17 cellular contexts compared by ENCODE assay signal in the genomic region with DNA sequence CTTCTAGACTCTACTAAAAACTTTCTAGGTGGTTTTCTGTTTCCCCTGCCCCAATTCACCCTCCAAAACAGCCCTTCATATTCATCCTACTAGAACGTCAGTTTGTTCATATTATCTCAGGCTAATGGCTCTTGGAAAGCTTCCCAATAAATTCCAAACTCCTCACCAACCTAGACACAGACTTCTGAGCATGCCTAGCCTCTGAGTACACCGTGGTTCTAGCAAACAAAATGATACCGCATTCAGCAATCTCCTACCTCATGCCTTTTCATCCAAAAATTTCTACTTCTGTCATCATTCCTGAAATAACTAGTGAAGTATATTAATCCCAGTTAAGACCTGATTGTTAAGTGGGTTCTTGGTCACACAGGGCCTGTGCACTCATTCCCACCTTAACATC. TPM values are rescaled to one million over a fixed set of nuclear protein-coding genes. Genes with fewer than 3 reads are reported as not detected.
DNase-seq lines count a peak whose midpoint lies in the region; ATAC-seq and TF ChIP-seq lines count a peak whose summit lies in the region.
"Had no signal": no experiment of that assay in that cellular context is flagged by ENCODE, and none has a peak within 500 bp of the region (broad histone marks: within the 10 kb centered on the region; RNA-seq: fewer than 3 reads in every experiment).

No MANE protein-coding gene starts in this region.

- H2AFZ ChIP-seq in fibroblast of lung (ENCODE audit: low read length): no peak overlapping the region
- H2AFZ ChIP-seq: parathyroid adenoma, PC-9 had no signal

- no peak overlapping the region for H3K27ac Mint-ChIP-seq in activated naive CD8-positive, alpha-beta T cell treated with anti-CD3 and anti-CD28 coated beads, Interleukin-2, amount 50 U/mL, for 24 hours
- H3K27ac Mint-ChIP-seq: effector memory CD8-positive, alpha-beta T cell; stimulated activated naive CD8-positive, alpha-beta T cell treated with anti-CD3 and anti-CD28 coated beads, Interleukin-15, Interleukin-2, amounts not matched to agents 100 ng/mL and 50 ng/mL, for 24 hours had no signal

- H3K4me3 ChIP-seq in fibroblast of lung (replicated peaks in 1 of 4; ENCODE audit: control extremely low read depth in 1 of 4, insufficient read depth in 1 of 4, low read depth in 3 of 4, low read length in 4 of 4): no peak overlapping the region
- no peak overlapping the region for H3K4me3 ChIP-seq in upper lobe of left lung
- H3K4me3 ChIP-seq: PC-9, vagina had no signal

- no peak overlapping the region for H3K4me2 ChIP-seq in fibroblast of lung (ENCODE audit: extremely low read depth, insufficient read depth, low read length)
- H3K4me2 ChIP-seq: PC-9 had no signal

- H3K27me3 ChIP-seq in fibroblast of lung (ENCODE audit: control insufficient read depth, insufficient read depth, low read length) (peaks cover 6% of the 10 kb centered on the region), upper lobe of left lung (no peaks in the 10 kb centered on the region)
- H3K27me3 ChIP-seq: vagina had no signal

- TF ChIP-seq EP300 in upper lobe of left lung (IDR thresholded peaks at IDR 0.05): no peak

- peaks cover 11% of the 10 kb centered on the region for H3K4me1 Mint-ChIP-seq in activated naive CD8-positive, alpha-beta T cell treated with anti-CD3 and anti-CD28 coated beads, Interleukin-2, amount 50 U/mL, for 24 hours

- H3K4me1 ChIP-seq in fibroblast of lung (ENCODE audit: control insufficient read depth, extremely low read depth, insufficient read depth, low read length) (no peaks in the 10 kb centered on the region), upper lobe of left lung (peaks cover 0 to 6% (median 2%) of the 10 kb centered on the region in 4 donors)
- H3K4me1 ChIP-seq: vagina had no signal

- no peak overlapping the region for H3K9ac ChIP-seq in fibroblast of lung (ENCODE audit: insufficient read depth, low read length)
- H3K9ac ChIP-seq: parathyroid adenoma had no signal

- no peak for ATAC-seq in upper lobe of left lung (ENCODE audit: low FRiP score in 2 of 2)
- no peak for ATAC-seq in activated naive CD8-positive, alpha-beta T cell treated with anti-CD3 and anti-CD28 coated beads, Interleukin-2, amount 50 U/mL, for 24 hours
- ATAC-seq: effector memory CD8-positive, alpha-beta T cell had no signal

- DNase-seq in GM03348 (ENCODE audit: low spot score) (peak; percentile 60), RPMI7951 (ENCODE audit: low read depth) (peak; percentile 24), fibroblast of lung (ENCODE audit: low read depth in 2 of 2) (peak; percentile 29 to 97), renal cortical epithelial cell (ENCODE audit: low read depth) (peak; percentile 64), upper lobe of left lung (no peak), HK-2 (ENCODE audit: unreplicated experiment) (no peak)
- no peak for DNase-seq in activated naive CD8-positive, alpha-beta T cell treated with anti-CD3 and anti-CD28 coated beads, Interleukin-2, amount 50 U/mL, for 24 hours
- DNase-seq: activated CD8-positive, alpha-beta memory T cell treated with anti-CD3 and anti-CD28 coated beads for 24 hours; activated effector memory CD4-positive, alpha-beta T cell treated with anti-CD3 and anti-CD28 coated beads, Interleukin-2, amount 50 U/mL, for 16 hours; central memory CD4-positive, alpha-beta T cell; effector memory CD8-positive, alpha-beta T cell; NCI-H187; NCI-H526; PC-9 had no signal

- no peak overlapping the region for H3K27ac ChIP-seq in fibroblast of lung (ENCODE audit: insufficient read depth, low read length)
- H3K27ac ChIP-seq in upper lobe of left lung: no peak overlapping the region
- H3K27ac ChIP-seq: parathyroid adenoma, PC-9, vagina had no signal

- H3K4me3 Mint-ChIP-seq in activated naive CD8-positive, alpha-beta T cell treated with anti-CD3 and anti-CD28 coated beads, Interleukin-2, amount 50 U/mL, for 24 hours: no peak overlapping the region
- H3K4me3 Mint-ChIP-seq: effector memory CD8-positive, alpha-beta T cell; stimulated activated naive CD8-positive, alpha-beta T cell treated with anti-CD3 and anti-CD28 coated beads, Interleukin-15, Interleukin-2, amounts not matched to agents 100 ng/mL and 50 ng/mL, for 24 hours had no signal

- no peaks in the 10 kb centered on the region for H3K36me3 ChIP-seq in fibroblast of lung (ENCODE audit: control insufficient read depth, insufficient read depth, low read length)
- no peaks in the 10 kb centered on the region for H3K36me3 ChIP-seq in upper lobe of left lung
- H3K36me3 ChIP-seq: vagina had no signal

- 53 to 63% methylated on average over 3 of the region's 3 CpGs for WGBS in upper lobe of left lung, 2 donors

- no peaks in the 10 kb centered on the region for H3K9me3 Mint-ChIP-seq in activated naive CD8-positive, alpha-beta T cell treated with anti-CD3 and anti-CD28 coated beads, Interleukin-2, amount 50 U/mL, for 24 hours
- H3K9me3 Mint-ChIP-seq: effector memory CD8-positive, alpha-beta T cell; stimulated activated naive CD8-positive, alpha-beta T cell treated with anti-CD3 and anti-CD28 coated beads, Interleukin-15, Interleukin-2, amounts not matched to agents 100 ng/mL and 50 ng/mL, for 24 hours had no signal

- no peaks in the 10 kb centered on the region for H4K20me1 ChIP-seq in fibroblast of lung (ENCODE audit: control insufficient read depth, extremely low read depth, insufficient read depth, low read length)

- H3K36me3 Mint-ChIP-seq in activated naive CD8-positive, alpha-beta T cell treated with anti-CD3 and anti-CD28 coated beads, Interleukin-2, amount 50 U/mL, for 24 hours (ENCODE audit: low read depth): no peaks in the 10 kb centered on the region

- TF ChIP-seq POLR2A in upper lobe of left lung (IDR thresholded peaks at IDR 0.05): no peak

- H3K27me3 Mint-ChIP-seq in activated naive CD8-positive, alpha-beta T cell treated with anti-CD3 and anti-CD28 coated beads, Interleukin-2, amount 50 U/mL, for 24 hours: no peaks in the 10 kb centered on the region
- H3K27me3 Mint-ChIP-seq: stimulated activated naive CD8-positive, alpha-beta T cell treated with anti-CD3 and anti-CD28 coated beads, Interleukin-15, Interleukin-2, amounts not matched to agents 100 ng/mL and 50 ng/mL, for 24 hours had no signal

- H3K79me2 ChIP-seq in fibroblast of lung (ENCODE audit: control insufficient read depth, insufficient read depth, low read length): no peaks in the 10 kb centered on the region
- H3K79me2 ChIP-seq: parathyroid adenoma had no signal

- no peaks in the 10 kb centered on the region for H3K9me3 ChIP-seq in fibroblast of lung (ENCODE audit: control insufficient read depth, insufficient read depth, low read depth, low read length)
- H3K9me3 ChIP-seq in upper lobe of left lung: no peaks in the 10 kb centered on the region
- H3K9me3 ChIP-seq: vagina had no signal

- no peak for TF ChIP-seq CTCF in fibroblast of lung (conservative IDR thresholded peaks at IDR 0.05 in 1 of 2, IDR thresholded peaks at IDR 0.05 in 1 of 2; ENCODE audit: low read depth in 1 of 2, low read length in 2 of 2)
- TF ChIP-seq CTCF in upper lobe of left lung (IDR thresholded peaks at IDR 0.05): no peak

RNA-seq across cellular contexts. Expression of a gene that starts 46.5 kb away (rescaled TPM):
- not detected in 2 replicates for total RNA-seq in RPMI7951 (2014; rRNA removed; shearing (Covaris generic))
- total RNA-seq in fibroblast of lung: not detected in 2 replicates
- not detected in 2 replicates for polyA plus RNA-seq in fibroblast of lung
- not detected in 2 replicates for polyA plus RNA-seq in fibroblast of lung (2012)
- polyA minus RNA-seq in fibroblast of lung (ENCODE audit: low replicate concordance): not detected in 2 replicates
- total RNA-seq in renal cortical epithelial cell: not detected in 2 replicates
- total RNA-seq in upper lobe of left lung: under 1 TPM in 2 of 6 donors, not detected in 4; 0.30 to 0.49 TPM

Comparison
In these comparisons a context has a peak if more than half of its experiments do, and no peak if none do; other contexts are left out.
1. DNase-seq: peak in GM03348 (single experiment), RPMI7951 (single experiment), fibroblast of lung (2 of 2) and renal cortical epithelial cell (single experiment); none in upper lobe of left lung (0 of 2), activated naive CD8-positive, alpha-beta T cell treated with anti-CD3 and anti-CD28 coated beads, Interleukin-2, amount 50 U/mL, for 24 hours (single experiment) and HK-2 (single experiment).